Comparison of ENCODE assay signal across 8 cellular contexts in genomic region chr9:71001780-71002386, GRCh38.
A peak's percentile ranks its signal among the peaks of the same experiment; 100 is the strongest.
DNase-seq lines count a peak whose midpoint lies in the region; ATAC-seq, FAIRE-seq and TF ChIP-seq lines count a peak whose summit lies in the region.

No MANE protein-coding gene starts in this region.

- H3K27me3 Mint-ChIP-seq in activated naive CD4-positive, alpha-beta T cell treated with anti-CD3 and anti-CD28 coated beads for 36 hours (ENCODE audit: low read depth), result no peaks in the 10 kb centered on the region

- no peak for TF ChIP-seq POLR2A in vagina (IDR thresholded peaks at IDR 0.05)

- intact Hi-C loops in activated naive CD4-positive, alpha-beta T cell treated with anti-CD3 and anti-CD28 coated beads for 36 hours (cut with micrococcal nuclease), result loop anchor here (1.0 to 2.0 kb wide), 2 partner anchors 77 to 362 kb away; no protein-coding TSS in a partner anchor
- intact Hi-C loops in kidney (cut with DNase I), result no loop called here
- intact Hi-C loops in vagina (cut with DNase I), result no loop called here

- no peak overlapping the region for H3K9ac ChIP-seq in kidney (ENCODE audit: low read length in 2 of 2)

- H3K9me3 ChIP-seq in kidney (ENCODE audit: control insufficient read depth in 1 of 2, low read length in 2 of 2) (peaks cover 3 to 9% of the 10 kb centered on the region in 2 donors), vagina (peaks cover 9% of the 10 kb centered on the region)

- H3K4me1 ChIP-seq in kidney (ENCODE audit: control insufficient read depth in 1 of 2, insufficient read depth in 1 of 2, low read depth in 1 of 2, low read length in 2 of 2) (no peaks in the 10 kb centered on the region), vagina (no peaks in the 10 kb centered on the region)

- H3K27ac ChIP-seq in VCaP, result no peak overlapping the region
- H3K27ac ChIP-seq in kidney (ENCODE audit: low read depth in 2 of 2, low read length in 2 of 2), result no peak overlapping the region
- H3K27ac ChIP-seq in vagina, result no peak overlapping the region

- H3K4me3 Mint-ChIP-seq in activated naive CD4-positive, alpha-beta T cell treated with anti-CD3 and anti-CD28 coated beads for 36 hours, result no peak overlapping the region

- H3K4me1 Mint-ChIP-seq in activated naive CD4-positive, alpha-beta T cell treated with anti-CD3 and anti-CD28 coated beads for 36 hours (ENCODE audit: low read depth), result no peaks in the 10 kb centered on the region

- ATAC-seq in HG03469 (IDR thresholded peaks at IDR 0.05; ENCODE audit: unreplicated experiment) (peak; percentile 64), omental fat pad (ENCODE audit: low FRiP score) (no peak)

- no peak for FAIRE-seq in kidney (lab: Jason Lieb, UNC)

- H3K36me3 Mint-ChIP-seq in activated naive CD4-positive, alpha-beta T cell treated with anti-CD3 and anti-CD28 coated beads for 36 hours (ENCODE audit: low read depth), result no peaks in the 10 kb centered on the region

- no peak overlapping the region for H3K27ac Mint-ChIP-seq in activated naive CD4-positive, alpha-beta T cell treated with anti-CD3 and anti-CD28 coated beads for 36 hours

- peak; percentile 19 for DNase-seq in activated naive CD4-positive, alpha-beta T cell treated with anti-CD3 and anti-CD28 coated beads for 36 hours
- no peak for DNase-seq in activated naive CD4-positive, alpha-beta T cell treated with Interleukin-2 at 50 U/mL for 16 hours
- DNase-seq in kidney (no peak), omental fat pad (ENCODE audit: low spot score) (no peak), vagina (ENCODE audit: extremely low spot score in 2 of 2) (no peak), HCEC 1CT (no peak)

- H3K36me3 ChIP-seq in kidney (ENCODE audit: control insufficient read depth in 1 of 2, insufficient read depth in 2 of 2, low read length in 2 of 2) (no peaks in the 10 kb centered on the region), vagina (no peaks in the 10 kb centered on the region)

- CTCF ChIA-PET in activated naive CD4-positive, alpha-beta T cell treated with anti-CD3 and anti-CD28 coated beads for 36 hours (lab: Charles Lee), result interaction anchor here (0.7 to 1.7 kb wide), 3 partner anchors 23 to 363 kb away, joined by 4 read pairs; no protein-coding TSS in a partner anchor

- peaks cover 11% of the 10 kb centered on the region for H3K9me3 Mint-ChIP-seq in activated naive CD4-positive, alpha-beta T cell treated with anti-CD3 and anti-CD28 coated beads for 36 hours

- H3K4me3 ChIP-seq in kidney (ENCODE audit: low read length in 2 of 2) (no peak overlapping the region), vagina (no peak overlapping the region)

- TF ChIP-seq CTCF in VCaP (conservative IDR thresholded peaks at IDR 0.05) (peak; percentile 78), kidney (IDR thresholded peaks at IDR 0.05; ENCODE audit: borderline replicate concordance, extremely low read depth, insufficient read depth) (peak; percentile 60), omental fat pad (IDR thresholded peaks at IDR 0.05) (no peak), vagina (IDR thresholded peaks at IDR 0.05) (peak in 1 of 3 experiments; percentile 44)

- H3K27me3 ChIP-seq in vagina, result no peaks in the 10 kb centered on the region

Comparison
In these comparisons a context has a peak if more than half of its experiments do, and no peak if none do; other contexts are left out.
1. CTCF ChIP-seq: peak in VCaP (single experiment) and kidney (single experiment); none in omental fat pad (0 of 3).